12 cellular contexts compared by ENCODE assay signal in genomic region chr4:108483077-108483476, GRCh38.
A peak's percentile ranks its signal among the peaks of the same experiment; 100 is the strongest.
DNase-seq lines count a peak whose midpoint lies in the region; ATAC-seq, FAIRE-seq and TF ChIP-seq lines count a peak whose summit lies in the region.
"Had no signal": no experiment of that assay in that cellular context is flagged by ENCODE, and none has a peak within 500 bp of the region (broad histone marks: within the 10 kb centered on the region; RNA-seq: fewer than 3 reads in every experiment).

No MANE protein-coding gene starts in this region.

- TF ChIP-seq CTCF in natural killer cell (IDR thresholded peaks at IDR 0.05), result no peak
- no peak for TF ChIP-seq CTCF in Caco-2 (IDR thresholded peaks at IDR 0.05; ENCODE audit: insufficient read depth in 1 of 2, low read depth in 1 of 2, low read length in 1 of 2, severe bottlenecking in 1 of 2, unreplicated experiment in 1 of 2)

- no peak overlapping the region for H3K4me3 ChIP-seq in Caco-2 (ENCODE audit: low read depth, low read length)

- no peaks in the 10 kb centered on the region for H3K9me3 Mint-ChIP-seq in activated naive CD4-positive, alpha-beta T cell treated with anti-CD3 and anti-CD28 coated beads for 36 hours
- H3K9me3 Mint-ChIP-seq in natural killer cell (no peaks in the 10 kb centered on the region), Caco-2 (ENCODE audit: unreplicated experiment) (no peaks in the 10 kb centered on the region)

- CTCF ChIA-PET in activated naive CD4-positive, alpha-beta T cell treated with anti-CD3 and anti-CD28 coated beads for 36 hours (lab: Charles Lee), result interaction anchor here (0.5 kb wide), 1 partner anchor 127 kb away, joined by 4 read pairs; no protein-coding TSS in a partner anchor
- CTCF ChIA-PET in Caco-2 (lab: Charles Lee), result interaction anchor here (0.6 kb wide), 1 partner anchor 13 kb away, joined by 3 read pairs; no protein-coding TSS in a partner anchor

- no peaks in the 10 kb centered on the region for H3K36me3 ChIP-seq in Caco-2 (ENCODE audit: control insufficient read depth, insufficient read depth, low read length)

- POLR2A ChIA-PET in Caco-2 (lab: Charles Lee), result no interaction called here

- intact Hi-C loops in activated naive CD4-positive, alpha-beta T cell treated with anti-CD3 and anti-CD28 coated beads for 36 hours (cut with micrococcal nuclease), result loop anchor here (1.0 to 5.0 kb wide), 4 partner anchors 89 to 452 kb away; no protein-coding TSS in a partner anchor
- intact Hi-C loops in natural killer cell (cut with micrococcal nuclease) (no loop called here), sciatic nerve (cut with DNase I) (no loop called here), Caco-2 (cut with micrococcal nuclease; ENCODE audit: unreplicated experiment) (no loop called here)

- BruUV-seq in Caco-2 (replicated peaks; lab: Mats Ljungman, UMichigan), result no TSS peak

- no peak for FAIRE-seq in HTR-8/SVneo (lab: Jason Lieb, UNC)
- FAIRE-seq: D721Med had no signal

- H3K36me3 Mint-ChIP-seq in activated naive CD4-positive, alpha-beta T cell treated with anti-CD3 and anti-CD28 coated beads for 36 hours (ENCODE audit: low read depth), result no peaks in the 10 kb centered on the region
- H3K36me3 Mint-ChIP-seq in natural killer cell (no peaks in the 10 kb centered on the region), Caco-2 (ENCODE audit: insufficient read depth, unreplicated experiment) (no peaks in the 10 kb centered on the region)

- peak overlapping the region; percentile 16 for H3K27ac Mint-ChIP-seq in activated naive CD4-positive, alpha-beta T cell treated with anti-CD3 and anti-CD28 coated beads for 36 hours
- H3K27ac Mint-ChIP-seq in natural killer cell, result peak overlapping the region; percentile 28 to 73
- no peak overlapping the region for H3K27ac Mint-ChIP-seq in Caco-2 (ENCODE audit: unreplicated experiment)

- peaks cover 33% of the 10 kb centered on the region for H3K4me1 Mint-ChIP-seq in activated naive CD4-positive, alpha-beta T cell treated with anti-CD3 and anti-CD28 coated beads for 36 hours (ENCODE audit: low read depth)
- H3K4me1 Mint-ChIP-seq in natural killer cell (peaks cover 19 to 24% of the 10 kb centered on the region in 2 donors), Caco-2 (ENCODE audit: low read depth, unreplicated experiment) (no peaks in the 10 kb centered on the region)

- no peaks in the 10 kb centered on the region for H3K9me3 ChIP-seq in Caco-2

- H3K4me1 ChIP-seq in Caco-2, result no peaks in the 10 kb centered on the region

- peak; percentile 12 for DNase-seq in H4 (ENCODE audit: low spot score)
- DNase-seq in MV-4-11 (lab: John Stamatoyannopoulos, UW), result peak; percentile 45
- peak; percentile 60 for DNase-seq in activated naive CD4-positive, alpha-beta T cell treated with anti-CD3 and anti-CD28 coated beads for 36 hours
- DNase-seq in natural killer cell, result no peak
- DNase-seq in sciatic nerve (ENCODE audit: low spot score), result no peak
- DNase-seq in GM03348 (ENCODE audit: low spot score), result no peak
- no peak for DNase-seq in Caco-2
- DNase-seq in HTR-8/SVneo (ENCODE audit: insufficient read length, low spot score), result no peak
- DNase-seq: caudate nucleus, kidney glomerular epithelial cell, NCI-H1436 treated with DMSO at 0.1 percent for 48 hours had no signal

- no peaks in the 10 kb centered on the region for H3K27me3 Mint-ChIP-seq in activated naive CD4-positive, alpha-beta T cell treated with anti-CD3 and anti-CD28 coated beads for 36 hours (ENCODE audit: low read depth)
- H3K27me3 Mint-ChIP-seq in natural killer cell (ENCODE audit: low read depth in 2 of 2) (no peaks in the 10 kb centered on the region), Caco-2 (ENCODE audit: insufficient read depth, unreplicated experiment) (no peaks in the 10 kb centered on the region)

- H3K4me3 Mint-ChIP-seq in activated naive CD4-positive, alpha-beta T cell treated with anti-CD3 and anti-CD28 coated beads for 36 hours, result peak overlapping the region; percentile 33
- H3K4me3 Mint-ChIP-seq in natural killer cell (peak overlapping the region; percentile 35), Caco-2 (ENCODE audit: unreplicated experiment) (no peak overlapping the region)

- H3K27me3 ChIP-seq in Caco-2 (replicated peaks; ENCODE audit: control insufficient read depth, insufficient read depth, low read length), result no peaks in the 10 kb centered on the region

- ATAC-seq in natural killer cell (peak in 2 of 3 donors; percentile 36 to 53), sciatic nerve (no peak)

Comparison
In these comparisons a context has a peak if more than half of its experiments do, and no peak if none do; other contexts are left out.
1. DNase-seq: peak in H4 (single experiment), MV-4-11 (single experiment) and activated naive CD4-positive, alpha-beta T cell treated with anti-CD3 and anti-CD28 coated beads for 36 hours (single experiment); none in natural killer cell (single experiment), sciatic nerve (single experiment), GM03348 (single experiment), Caco-2 (0 of 2) and HTR-8/SVneo (single experiment).